16 cellular contexts compared by ENCODE assay signal in the genomic region with DNA sequence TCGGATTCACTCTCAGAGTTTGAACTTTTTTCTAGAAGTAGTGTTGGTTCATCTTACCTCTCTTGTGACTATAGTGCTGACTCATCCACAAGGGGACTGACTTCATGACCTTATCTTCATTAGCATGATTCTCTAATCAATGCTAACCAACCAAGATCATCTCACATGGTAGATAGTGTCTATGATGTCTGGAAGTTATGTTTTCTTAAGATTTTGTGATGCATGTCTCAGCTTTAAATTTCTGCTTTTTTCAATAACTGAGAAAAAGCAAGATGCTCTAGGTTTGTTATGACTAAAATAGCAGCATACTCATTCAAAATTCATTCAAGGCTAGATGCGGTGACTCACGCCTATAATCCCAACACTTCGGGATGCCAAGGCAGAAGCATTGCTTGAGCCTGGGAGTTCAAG. TPM values are rescaled to one million over a fixed set of nuclear protein-coding genes. Genes with fewer than 3 reads are reported as not detected.
DNase-seq lines count a peak whose midpoint lies in the region; ATAC-seq, FAIRE-seq and TF ChIP-seq lines count a peak whose summit lies in the region.
"Had no signal": no experiment of that assay in that cellular context is flagged by ENCODE, and none has a peak within 500 bp of the region (broad histone marks: within the 10 kb centered on the region; RNA-seq: fewer than 3 reads in every experiment).

No MANE protein-coding gene starts in this region.

- H3K27me3 Mint-ChIP-seq in HFFc6 (ENCODE audit: insufficient read depth) (no peaks in the 10 kb centered on the region; the same call in 1 of the 2 replicates), astrocyte (ENCODE audit: low read depth, unreplicated experiment) (no peaks in the 10 kb centered on the region)
- H3K27me3 Mint-ChIP-seq: activated CD4-positive, alpha-beta memory T cell treated with anti-CD3 and anti-CD28 coated beads, Interleukin-2, amount 10 ng/mL, durations not matched to agents 7 days and 5 days; CD4-positive, alpha-beta T cell; type B pancreatic cell had no signal

- no peaks in the 10 kb centered on the region for H3K27me3 ChIP-seq in astrocyte (ENCODE audit: insufficient read depth, low read length)
- H3K27me3 ChIP-seq in heart right ventricle = no peaks in the 10 kb centered on the region

- H3K4me3 Mint-ChIP-seq in HFFc6 (peak overlapping the region; percentile 70; the same call in 1 of the 2 replicates), astrocyte (ENCODE audit: unreplicated experiment) (no peak overlapping the region)
- H3K4me3 Mint-ChIP-seq: activated CD4-positive, alpha-beta memory T cell treated with anti-CD3 and anti-CD28 coated beads, Interleukin-2, amount 10 ng/mL, durations not matched to agents 7 days and 5 days; CD4-positive, alpha-beta T cell; GM23338; T-helper 2 cell treated with Interferon-gamma antibody and Interleukin-4, amounts not matched to agents 5 μg/mL and 100 μg/mL, for 36 hours; type B pancreatic cell had no signal

- ATAC-seq in heart right ventricle (no peak), HG02884 (IDR thresholded peaks at IDR 0.05; ENCODE audit: unreplicated experiment) (no peak)
- ATAC-seq: GM23338 had no signal

- peaks cover 20% of the 10 kb centered on the region for H3K36me3 Mint-ChIP-seq in HFFc6 (ENCODE audit: low read depth)
- H3K36me3 Mint-ChIP-seq in astrocyte (ENCODE audit: low read depth, unreplicated experiment) = peaks cover 7% of the 10 kb centered on the region

- H3K79me2 ChIP-seq in astrocyte (ENCODE audit: insufficient read depth, low read length) = no peaks in the 10 kb centered on the region

- H3K27ac ChIP-seq in astrocyte (ENCODE audit: low read depth, low read length) (peak overlapping the region; percentile 47), heart right ventricle (no peak overlapping the region)

- 89 to 97% methylated on average over 4 of the region's 4 CpGs for WGBS in heart right ventricle, 2 donors

- no peak overlapping the region for H2AFZ ChIP-seq in astrocyte (ENCODE audit: low read depth, low read length)
- H2AFZ ChIP-seq: GM23338 had no signal

- H4K20me1 ChIP-seq in astrocyte (ENCODE audit: insufficient read depth, low read length) = no peaks in the 10 kb centered on the region

- H3K9me3 Mint-ChIP-seq in HFFc6 (no peaks in the 10 kb centered on the region), astrocyte (ENCODE audit: unreplicated experiment) (no peaks in the 10 kb centered on the region)
- H3K9me3 Mint-ChIP-seq: activated CD4-positive, alpha-beta memory T cell treated with anti-CD3 and anti-CD28 coated beads, Interleukin-2, amount 10 ng/mL, durations not matched to agents 7 days and 5 days; CD4-positive, alpha-beta T cell; GM23338; T-helper 2 cell treated with Interferon-gamma antibody and Interleukin-4, amounts not matched to agents 5 μg/mL and 100 μg/mL, for 36 hours; type B pancreatic cell had no signal

- H3K4me1 ChIP-seq in astrocyte (ENCODE audit: insufficient read depth, low read length) (peaks cover 12% of the 10 kb centered on the region), heart right ventricle (no peaks in the 10 kb centered on the region)

- peaks cover 25% of the 10 kb centered on the region for H3K4me1 Mint-ChIP-seq in HFFc6 (ENCODE audit: low read depth)
- H3K4me1 Mint-ChIP-seq in astrocyte (ENCODE audit: low read depth, unreplicated experiment) = peaks cover 6% of the 10 kb centered on the region
- H3K4me1 Mint-ChIP-seq: activated CD4-positive, alpha-beta memory T cell treated with anti-CD3 and anti-CD28 coated beads, Interleukin-2, amount 10 ng/mL, durations not matched to agents 7 days and 5 days; GM23338 had no signal

- no peak for TF ChIP-seq CTCF in HFFc6 (IDR thresholded peaks at IDR 0.05)
- TF ChIP-seq CTCF in astrocyte (IDR thresholded peaks at IDR 0.05; ENCODE audit: insufficient read depth, low read depth, low read length) = no peak
- no peak for TF ChIP-seq CTCF in heart right ventricle (IDR thresholded peaks at IDR 0.05)

- peaks cover 16% of the 10 kb centered on the region for H3K36me3 ChIP-seq in astrocyte (ENCODE audit: insufficient read depth, low read length)
- peaks cover 0 to 99% (median 51%) of the 10 kb centered on the region in 9 donors for H3K36me3 ChIP-seq in heart right ventricle

- peak overlapping the region; percentile 4 for H3K4me2 ChIP-seq in astrocyte (ENCODE audit: low read length)
- H3K4me2 ChIP-seq: GM23338 had no signal

- no peak overlapping the region for H3K4me3 ChIP-seq in astrocyte (ENCODE audit: insufficient read depth, low read depth, low read length)
- H3K4me3 ChIP-seq in heart right ventricle = no peak overlapping the region
- H3K4me3 ChIP-seq: GM23338 had no signal

- H3K27ac Mint-ChIP-seq in HFFc6 = peak overlapping the region; percentile 91
- peak overlapping the region; percentile 78 for H3K27ac Mint-ChIP-seq in astrocyte (ENCODE audit: unreplicated experiment)
- H3K27ac Mint-ChIP-seq: activated CD4-positive, alpha-beta memory T cell treated with anti-CD3 and anti-CD28 coated beads, Interleukin-2, amount 10 ng/mL, durations not matched to agents 7 days and 5 days; CD4-positive, alpha-beta T cell; GM23338; T-helper 2 cell treated with Interferon-gamma antibody and Interleukin-4, amounts not matched to agents 5 μg/mL and 100 μg/mL, for 36 hours; type B pancreatic cell had no signal

- FAIRE-seq in astrocyte (lab: Jason Lieb, UNC) = peak; percentile 43

- H3K9me3 ChIP-seq in astrocyte (ENCODE audit: insufficient read depth, low read depth, low read length) (no peaks in the 10 kb centered on the region), heart right ventricle (no peaks in the 10 kb centered on the region)

- intact Hi-C loops in heart right ventricle (cut with DNase I) = no loop called here

- DNase-seq in AG08396 (ENCODE audit: low spot score) (peak; percentile 7), HFFc6 (peak; percentile 89), astrocyte (ENCODE audit: low read depth) (peak; percentile 80), iris pigment epithelial cell (ENCODE audit: low read depth) (peak; percentile 88), heart right ventricle (no peak), NCI-H1092 (lab: John Stamatoyannopoulos, UW) (no peak)
- DNase-seq in activated CD8-positive, alpha-beta memory T cell treated with anti-CD3 and anti-CD28 coated beads, Interleukin-2, amount 50 U/mL, for 4 hours = no peak
- DNase-seq: activated CD4-positive, alpha-beta memory T cell treated with anti-CD3 and anti-CD28 coated beads, Interleukin-2, amount 10 ng/mL, durations not matched to agents 7 days and 5 days; activated gamma-delta T cell; CD4-positive, alpha-beta T cell; GDM1; stimulated activated CD4-positive, alpha-beta T cell treated with anti-CD3 and anti-CD28 coated beads, Interleukin-2, amount 100 ng/mL, for 24 hours had no signal

- no peak overlapping the region for H3K9ac ChIP-seq in astrocyte (ENCODE audit: low read length)

RNA-seq across cellular contexts. Expression of a gene that starts 12.3 kb away (rescaled TPM):
- total RNA-seq in HFFc6 (2021; fragmentation: NEBNext Ultra II Directional; extraction: Animal tissue kit (Norgen Biotek cat#: 25700)) = 10 to 100 TPM; 10.7 to 17.0 (median 12.0) TPM
- 10.0 and 14.6 TPM in 2 replicates for total RNA-seq in astrocyte
- 1 to 10 TPM; 4.3 to 8.9 (median 6.6) TPM for total RNA-seq in heart right ventricle
- polyA plus RNA-seq in heart right ventricle = 1 to 10 TPM; 1.8 to 5.8 TPM

RNA-seq across cellular contexts. Expression of a gene that starts 46.9 kb away (rescaled TPM):
- total RNA-seq in HFFc6 (2021; fragmentation: NEBNext Ultra II Directional; extraction: Animal tissue kit (Norgen Biotek cat#: 25700)) = 10 to 100 TPM; 35.0 to 49.9 (median 48.6) TPM
- total RNA-seq in astrocyte = 40.3 and 42.8 TPM in 2 replicates
- total RNA-seq in heart right ventricle = 10 to 100 TPM; 21.0 to 25.7 (median 22.2) TPM
- polyA plus RNA-seq in heart right ventricle = 10 to 100 TPM in 1 of 2 donors, 1 to 10 TPM in 1; 9.9 to 12.9 TPM

Comparison
In these comparisons a context has a peak if more than half of its experiments do, and no peak if none do; other contexts are left out.
1. DNase-seq: peak in AG08396 (single experiment), HFFc6 (single experiment), astrocyte (single experiment) and iris pigment epithelial cell (single experiment); none in heart right ventricle (0 of 2), activated CD8-positive, alpha-beta memory T cell treated with anti-CD3 and anti-CD28 coated beads, Interleukin-2, amount 50 U/mL, for 4 hours (single experiment) and NCI-H1092 (single experiment).